ENCODE assay signal across 7 cellular contexts in genomic region chr1:173307845-173308244, GRCh38.
"Had no signal": no experiment of that assay in that cellular context is flagged by ENCODE, and none has a peak within 500 bp of the region (broad histone marks: within the 10 kb centered on the region; RNA-seq: fewer than 3 reads in every experiment).

No MANE protein-coding gene starts in this region.

- FAIRE-seq: HepG2, HTR-8/SVneo had no signal

- H3K9ac ChIP-seq: KMS-11 had no signal

- DNase-seq: IMR-90, KBM-7, KG1 had no signal

- H3K27ac ChIP-seq: HL-60, KMS-11 had no signal

- H3K4me2 ChIP-seq: KMS-11 had no signal

- ATAC-seq: HepG2 had no signal
